Comparison of ENCODE assay signal across 10 cellular contexts in the genomic region with DNA sequence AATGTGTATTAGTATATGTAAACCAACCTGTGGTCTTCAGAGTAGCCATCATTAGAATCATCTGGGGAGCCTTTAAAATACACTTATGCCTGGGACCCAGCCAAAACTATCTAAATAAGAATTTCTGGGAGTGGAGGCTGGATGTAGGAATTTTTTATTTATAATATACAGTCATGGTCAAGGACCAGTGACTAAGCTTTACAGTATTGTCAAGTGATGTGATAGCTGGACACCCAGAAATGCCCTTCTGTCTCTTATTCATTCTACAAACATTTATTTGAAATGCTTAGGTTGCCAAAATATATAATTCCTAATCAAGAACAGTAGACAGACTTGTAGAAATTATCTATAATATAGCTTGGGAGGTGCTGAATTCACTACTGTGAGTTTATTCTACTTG.
DNase-seq lines count a peak whose midpoint lies in the region; ATAC-seq and TF ChIP-seq lines count a peak whose summit lies in the region.
"Had no signal": no experiment of that assay in that cellular context is flagged by ENCODE, and none has a peak within 500 bp of the region (broad histone marks: within the 10 kb centered on the region; RNA-seq: fewer than 3 reads in every experiment).

No MANE protein-coding gene starts in this region.

- H3K4me1 Mint-ChIP-seq in naive B cell = peaks cover 39 to 69% (median 62%) of the 10 kb centered on the region in 3 donors
- H3K4me1 Mint-ChIP-seq in activated CD4-positive, alpha-beta T cell treated with anti-CD3 and anti-CD28 coated beads, Interleukin-2, amount 10 ng/mL, durations not matched to agents 24 days and 14 days = peaks cover 46% of the 10 kb centered on the region

- H3K27ac ChIP-seq in ascending aorta (peak overlapping the region; percentile 81 to 83), Peyer's patch (no peak overlapping the region)

- H3K4me3 ChIP-seq in ascending aorta = peak overlapping the region in 1 of 2 donors; percentile 1
- H3K4me3 ChIP-seq in Peyer's patch = no peak overlapping the region

- peaks cover 15% of the 10 kb centered on the region in 2 donors for H3K36me3 Mint-ChIP-seq in naive B cell
- peaks cover 42% of the 10 kb centered on the region for H3K36me3 Mint-ChIP-seq in activated CD4-positive, alpha-beta T cell treated with anti-CD3 and anti-CD28 coated beads, Interleukin-2, amount 10 ng/mL, durations not matched to agents 24 days and 14 days (ENCODE audit: low read depth)

- in situ Hi-C loops in GM13976 (cut with MboI; ENCODE audit: low sequenced_read_pairs, unreplicated experiment) = no loop called here

- H3K9me3 Mint-ChIP-seq in naive B cell = no peaks in the 10 kb centered on the region
- no peaks in the 10 kb centered on the region for H3K9me3 Mint-ChIP-seq in activated CD4-positive, alpha-beta T cell treated with anti-CD3 and anti-CD28 coated beads, Interleukin-2, amount 10 ng/mL, durations not matched to agents 24 days and 14 days

- ATAC-seq in naive B cell (ENCODE audit: low read depth in 2 of 2) = no peak

- no peak overlapping the region for H3K4me3 Mint-ChIP-seq in naive B cell
- no peak overlapping the region for H3K4me3 Mint-ChIP-seq in activated CD4-positive, alpha-beta T cell treated with anti-CD3 and anti-CD28 coated beads, Interleukin-2, amount 10 ng/mL, durations not matched to agents 24 days and 14 days

- TF ChIP-seq POLR2A in Peyer's patch (IDR thresholded peaks at IDR 0.05) = no peak

- H3K9me3 ChIP-seq in ascending aorta (no peaks in the 10 kb centered on the region), Peyer's patch (no peaks in the 10 kb centered on the region)

- H3K27me3 ChIP-seq in ascending aorta (no peaks in the 10 kb centered on the region), Peyer's patch (no peaks in the 10 kb centered on the region)

- DNase-seq in AG09319 (ENCODE audit: extremely low read depth, low read depth) (peak; percentile 44), HCEC 1CT (peak; percentile 82), ascending aorta (ENCODE audit: low spot score in 2 of 2) (no peak), naive B cell (no peak), NCI-H1436 (lab: John Stamatoyannopoulos, UW) (no peak), Peyer's patch (no peak), GM13976 (ENCODE audit: low spot score) (no peak)
- no peak for DNase-seq in activated CD4-positive, alpha-beta T cell treated with anti-CD3 and anti-CD28 coated beads, Interleukin-2, amount 10 ng/mL, durations not matched to agents 24 days and 14 days
- DNase-seq: foreskin melanocyte, NCI-H510A treated with DMSO at 0.1 percent for 48 hours had no signal

- intact Hi-C loops in ascending aorta (cut with DNase I) = loop anchor here (5.0 to 10.0 kb wide), 3 partner anchors 69 to 124 kb away; no protein-coding TSS in a partner anchor
- intact Hi-C loops in activated CD4-positive, alpha-beta T cell treated with anti-CD3 and anti-CD28 coated beads, Interleukin-2, amount 10 ng/mL, durations not matched to agents 24 days and 14 days (cut with micrococcal nuclease) = no loop called here

- H3K4me1 ChIP-seq in ascending aorta = peaks cover 26 to 89% of the 10 kb centered on the region in 2 donors
- H3K4me1 ChIP-seq in Peyer's patch = peaks cover 0 to 51% (median 5%) of the 10 kb centered on the region in 4 donors

- no peaks in the 10 kb centered on the region for H3K27me3 Mint-ChIP-seq in naive B cell
- H3K27me3 Mint-ChIP-seq in activated CD4-positive, alpha-beta T cell treated with anti-CD3 and anti-CD28 coated beads, Interleukin-2, amount 10 ng/mL, durations not matched to agents 24 days and 14 days = no peaks in the 10 kb centered on the region

- peak overlapping the region; percentile 21 to 83 (median 54) for H3K27ac Mint-ChIP-seq in naive B cell
- H3K27ac Mint-ChIP-seq in activated CD4-positive, alpha-beta T cell treated with anti-CD3 and anti-CD28 coated beads, Interleukin-2, amount 10 ng/mL, durations not matched to agents 24 days and 14 days = no peak overlapping the region

- TF ChIP-seq CTCF in AG09319 (IDR thresholded peaks at IDR 0.05; ENCODE audit: low read depth, low read length) = no peak
- TF ChIP-seq CTCF in ascending aorta (IDR thresholded peaks at IDR 0.05) = no peak
- no peak for TF ChIP-seq CTCF in Peyer's patch (IDR thresholded peaks at IDR 0.05)
- TF ChIP-seq CTCF in GM13976 (IDR thresholded peaks at IDR 0.05; ENCODE audit: borderline replicate concordance, control extremely low read depth, extremely low read depth, insufficient read depth, missing control alignments) = no peak

- no peaks in the 10 kb centered on the region for H3K36me3 ChIP-seq in ascending aorta
- peaks cover 0 to 14% (median 0%) of the 10 kb centered on the region in 3 donors for H3K36me3 ChIP-seq in Peyer's patch

Comparison
In these comparisons a context has a peak if more than half of its experiments do, and no peak if none do; other contexts are left out.
1. DNase-seq: peak in AG09319 (single experiment) and HCEC 1CT (single experiment); none in ascending aorta (0 of 2), naive B cell (single experiment), NCI-H1436 (single experiment), Peyer's patch (0 of 3), activated CD4-positive, alpha-beta T cell treated with anti-CD3 and anti-CD28 coated beads, Interleukin-2, amount 10 ng/mL, durations not matched to agents 24 days and 14 days (single experiment) and GM13976 (single experiment).
2. H3K27ac ChIP-seq: peak in ascending aorta (2 of 2); none in Peyer's patch (0 of 4).